Comparison of ENCODE assay signal across 12 cellular contexts in the genomic region with DNA sequence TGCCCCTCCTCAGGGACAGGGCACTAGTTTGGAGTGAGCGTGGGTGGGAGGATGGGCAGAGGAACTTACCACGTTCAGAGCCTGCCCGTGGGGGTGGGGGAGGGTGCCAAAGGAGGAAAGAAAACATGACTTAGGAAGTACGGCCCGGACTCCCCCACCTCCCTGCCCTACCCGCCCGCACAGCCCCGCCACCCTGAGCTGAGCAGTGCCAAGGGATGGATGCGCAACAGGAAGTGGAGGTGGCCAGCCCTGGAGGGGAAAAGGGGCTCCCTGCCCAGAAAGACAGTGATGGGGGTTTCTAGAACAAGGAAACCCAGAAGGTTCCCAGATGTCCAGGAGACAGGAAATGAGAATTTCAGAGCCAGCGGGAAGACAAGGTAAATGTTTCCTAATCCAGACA. TPM values are rescaled to one million over a fixed set of nuclear protein-coding genes. Genes with fewer than 3 reads are reported as not detected.
DNase-seq lines count a peak whose midpoint lies in the region; ATAC-seq and TF ChIP-seq lines count a peak whose summit lies in the region.
"Had no signal": no experiment of that assay in that cellular context is flagged by ENCODE, and none has a peak within 500 bp of the region (broad histone marks: within the 10 kb centered on the region; RNA-seq: fewer than 3 reads in every experiment).

No MANE protein-coding gene starts in this region.

- H3K4me1 ChIP-seq in A673 (ENCODE audit: insufficient read depth, low read length, poor library complexity, severe bottlenecking) (peaks cover 16% of the 10 kb centered on the region), Karpas-422 (ENCODE audit: low read length) (peaks cover 37% of the 10 kb centered on the region)

- no peak for TF ChIP-seq CTCF in A673 (conservative IDR thresholded peaks at IDR 0.05; ENCODE audit: low read depth, low read length)
- no peak for TF ChIP-seq CTCF in choroid plexus epithelial cell (conservative IDR thresholded peaks at IDR 0.05; ENCODE audit: low read depth, low read length)

- H3K4me3 ChIP-seq in A673 (ENCODE audit: low read depth, low read length, poor library complexity, severe bottlenecking) (no peak overlapping the region), Karpas-422 (ENCODE audit: low read length) (peak overlapping the region; percentile 9; the same call in 1 of the 2 replicates), choroid plexus epithelial cell (ENCODE audit: low read depth, low read length) (no peak overlapping the region)
- H3K4me3 ChIP-seq: GM23248 had no signal

- peak overlapping the region; percentile 51 for H3K9ac ChIP-seq in Karpas-422 (ENCODE audit: low read length)
- H3K9ac ChIP-seq: GM23248 had no signal

- H3K36me3 ChIP-seq in A673 (ENCODE audit: insufficient read depth, low read length, poor library complexity, severe bottlenecking) (peaks cover 66% of the 10 kb centered on the region), Karpas-422 (ENCODE audit: insufficient read depth, low read length) (no peaks in the 10 kb centered on the region)

- no peaks in the 10 kb centered on the region for H3K27me3 ChIP-seq in A673 (replicated peaks; ENCODE audit: insufficient read depth, low read depth, low read length, poor library complexity)
- no peaks in the 10 kb centered on the region for H3K27me3 ChIP-seq in Karpas-422 (ENCODE audit: low read length)

- H4K20me1 ChIP-seq in Karpas-422 (ENCODE audit: insufficient read depth, low read depth, low read length) = no peaks in the 10 kb centered on the region

- H3K27me3 Mint-ChIP-seq in naive B cell = no peaks in the 10 kb centered on the region
- peaks cover 11 to 38% of the 10 kb centered on the region in 2 donors for H3K27me3 Mint-ChIP-seq in T-cell

- H3K4me2 ChIP-seq in Karpas-422 (ENCODE audit: low read depth, low read length, poor library complexity, severe bottlenecking) = peak overlapping the region; percentile 54

- H3K4me3 Mint-ChIP-seq in naive B cell (peak overlapping the region; percentile 36 to 93 (median 83)), T-cell (no peak overlapping the region)

- H3K4me1 Mint-ChIP-seq in naive B cell (peaks cover 39 to 78% (median 50%) of the 10 kb centered on the region in 3 donors), T-cell (peaks cover 9 to 27% (median 12%) of the 10 kb centered on the region in 3 donors)

- DNase-seq in A673 (ENCODE audit: low spot score) (peak; percentile 24), Karpas-422 (no peak), choroid plexus epithelial cell (ENCODE audit: low read depth) (peak; percentile 30), naive B cell (no peak), T-cell (no peak), NCI-H2081 (lab: John Stamatoyannopoulos, UW) (no peak)
- DNase-seq in stimulated activated CD4-positive, alpha-beta T cell treated with anti-CD3 and anti-CD28 coated beads, Interleukin-4, amount 100 ng/mL, for 24 hours = no peak
- DNase-seq in stimulated activated CD4-positive, alpha-beta T cell treated with anti-CD3 and anti-CD28 coated beads, Interleukin-2, amount 100 ng/mL, for 48 hours = no peak
- DNase-seq: GM23248, NCI-H446 had no signal

- H3K9me3 ChIP-seq in A673 (ENCODE audit: low read depth, low read length, poor library complexity, severe bottlenecking) (no peaks in the 10 kb centered on the region), Karpas-422 (ENCODE audit: low read length) (no peaks in the 10 kb centered on the region)

- CTCF ChIA-PET in A673 (lab: Charles Lee) (no interaction called here), T-cell (lab: Charles Lee) (interaction anchor here in 1 of 2 donors (0.6 kb wide), 1 partner anchor 643 kb away, joined by 3 read pairs; no protein-coding TSS in a partner anchor)

- no peaks in the 10 kb centered on the region for H3K9me2 ChIP-seq in Karpas-422 (replicated peaks; ENCODE audit: insufficient read depth, low read length)

- H3K79me2 ChIP-seq in Karpas-422 (ENCODE audit: low read length) = no peaks in the 10 kb centered on the region

- H2AFZ ChIP-seq in Karpas-422 (ENCODE audit: low read length) = peak overlapping the region; percentile 25; the same call in 1 of the 2 replicates
- H2AFZ ChIP-seq: GM23248 had no signal

- H3K27ac Mint-ChIP-seq in naive B cell = peak overlapping the region in 5 of 6 donors; percentile 56 to 90 (median 83)
- H3K27ac Mint-ChIP-seq in T-cell = no peak overlapping the region

- POLR2A ChIA-PET in A673 (lab: Charles Lee; ENCODE audit: low non-redundant PET) (interaction anchor here (0.6 kb wide), 1 partner anchor 616 kb away, joined by 3 read pairs; no protein-coding TSS in a partner anchor), T-cell (lab: Charles Lee) (no interaction called here)

- H3K36me3 Mint-ChIP-seq in naive B cell = no peaks in the 10 kb centered on the region
- H3K36me3 Mint-ChIP-seq in T-cell = no peaks in the 10 kb centered on the region

- no TSS peak for BruUV-seq in A673 (replicated peaks; lab: Mats Ljungman, UMichigan)

- intact Hi-C loops in A673 (cut with micrococcal nuclease; ENCODE audit: unreplicated experiment) = no loop called here

- no peak for ATAC-seq in naive B cell (ENCODE audit: low read depth in 2 of 2)
- no peak for ATAC-seq in T-cell (replicated peaks in 1 of 4)

- no peaks in the 10 kb centered on the region for H3K9me3 Mint-ChIP-seq in naive B cell
- H3K9me3 Mint-ChIP-seq in T-cell = no peaks in the 10 kb centered on the region

- peak overlapping the region; percentile 40 for H3K27ac ChIP-seq in A673 (ENCODE audit: low read depth, low read length, poor library complexity, severe bottlenecking)
- H3K27ac ChIP-seq in Karpas-422 (ENCODE audit: low read length) = no peak overlapping the region
- H3K27ac ChIP-seq: GM23248 had no signal

RNA-seq across cellular contexts. Expression of gene TEAD2, which starts 6.3 kb away (rescaled TPM):
- total RNA-seq in A673 (2021) (121 and 125 TPM in 2 replicates), T-cell (under 1 TPM in 3 of 5 donors, not detected in 2; 0.20 to 0.43 (median 0.28) TPM)
- total RNA-seq in Karpas-422 (2014; rRNA removed; shearing (Covaris generic); ENCODE audit: low replicate concordance) = 2.9 and 5.5 TPM in 2 replicates
- 1 to 10 TPM in 5 of 6 donors, under 1 TPM in 1; 0.80 to 5.4 (median 3.0) TPM for polyA plus RNA-seq in naive B cell (ENCODE audit: low read depth in 6 of 6)

RNA-seq across cellular contexts. Expression of gene DKKL1, which starts 7.8 kb away (rescaled TPM):
- 1.2 and 1.6 TPM in 2 replicates for total RNA-seq in A673 (2021)
- 1.2 TPM in 1 of 2 replicates, not detected in the other for total RNA-seq in Karpas-422 (2014; rRNA removed; shearing (Covaris generic); ENCODE audit: low replicate concordance)
- 1 to 10 TPM in 1 of 6 donors, under 1 TPM in 2, not detected in 3; 0.55 to 2.8 (median 0.82) TPM for polyA plus RNA-seq in naive B cell (ENCODE audit: low read depth in 6 of 6)
- not detected for total RNA-seq in T-cell
- total RNA-seq: GM23248, M059J had no signal
- polyA plus RNA-seq: GM23248 had no signal

RNA-seq across cellular contexts. Expression of gene CD37, which starts 20.7 kb away (rescaled TPM):
- total RNA-seq in A673 (2021) (not detected in 2 replicates), T-cell (100 to 1,000 TPM; 365 to 435 (median 369) TPM)
- 975 and 1,210 TPM in 2 replicates for total RNA-seq in Karpas-422 (2014; rRNA removed; shearing (Covaris generic); ENCODE audit: low replicate concordance)
- 1,000 to 10,000 TPM in 1 of 6 donors, 100 to 1,000 TPM in 5; 672 to 1,032 (median 882) TPM for polyA plus RNA-seq in naive B cell (ENCODE audit: low read depth in 6 of 6)
- total RNA-seq: GM23248, M059J, renal cortical epithelial cell had no signal

RNA-seq across cellular contexts. Expression of gene SLC6A16, which starts 30.9 kb away (rescaled TPM):
- total RNA-seq in A673 (2021) (3.7 and 4.4 TPM in 2 replicates), T-cell (1 to 10 TPM; 5.4 to 8.1 (median 6.4) TPM)
- 16.9 and 42.6 TPM in 2 replicates for total RNA-seq in Karpas-422 (2014; rRNA removed; shearing (Covaris generic); ENCODE audit: low replicate concordance)
- 10 to 100 TPM in 1 of 6 donors, 1 to 10 TPM in 5; 5.8 to 17.4 (median 8.4) TPM for polyA plus RNA-seq in naive B cell (ENCODE audit: low read depth in 6 of 6)
- total RNA-seq: GM23248 had no signal

RNA-seq across cellular contexts. Expression of gene KASH5, which starts 32.2 kb away (rescaled TPM):
- total RNA-seq in A673 (2021) (0.37 TPM in 1 of 2 replicates, not detected in the other), T-cell (under 1 TPM in 2 of 5 donors, not detected in 3; 0.25 to 0.26 TPM)
- 0.52 and 0.65 TPM in 2 replicates for total RNA-seq in Karpas-422 (2014; rRNA removed; shearing (Covaris generic); ENCODE audit: low replicate concordance)
- not detected for polyA plus RNA-seq in naive B cell (ENCODE audit: low read depth in 6 of 6)
- total RNA-seq: GM23248, M059J, renal cortical epithelial cell had no signal
- polyA plus RNA-seq: GM23248 had no signal

Comparison
In these comparisons a context has a peak if more than half of its experiments do, and no peak if none do; other contexts are left out.
1. DNase-seq: peak in A673 (single experiment) and choroid plexus epithelial cell (single experiment); none in Karpas-422 (single experiment), naive B cell (single experiment), T-cell (0 of 34), stimulated activated CD4-positive, alpha-beta T cell treated with anti-CD3 and anti-CD28 coated beads, Interleukin-4, amount 100 ng/mL, for 24 hours (single experiment), stimulated activated CD4-positive, alpha-beta T cell treated with anti-CD3 and anti-CD28 coated beads, Interleukin-2, amount 100 ng/mL, for 48 hours (0 of 2) and NCI-H2081 (0 of 2).
2. H3K27ac Mint-ChIP-seq: peak in naive B cell (5 of 6); none in T-cell (0 of 2).
3. H3K4me3 Mint-ChIP-seq: peak in naive B cell (8 of 8); none in T-cell (0 of 3).
4. RNA of gene TEAD2, which starts 6.3 kb away (total RNA-seq): 121 to 125 TPM in A673; 2.9 to 5.5 TPM in Karpas-422 and 0.20 to 0.43 TPM in T-cell; every median in the first group is over 10 times any median in the second.
5. RNA of gene CD37, which starts 20.7 kb away (total RNA-seq): 975 to 1,210 TPM in Karpas-422 and 365 to 435 TPM in T-cell; not detected in A673; every median in the first group is over 100 times any median in the second.